ENCODE assay signal across 8 cellular contexts in genomic region chr13:98910501-98910951, GRCh38.
DNase-seq lines count a peak whose midpoint lies in the region; ATAC-seq, FAIRE-seq and TF ChIP-seq lines count a peak whose summit lies in the region.

No MANE protein-coding gene starts in this region.

- no peak for TF ChIP-seq CTCF in D721Med (IDR thresholded peaks at IDR 0.05; ENCODE audit: insufficient read depth, missing control alignments)

- peaks cover 22% of the 10 kb centered on the region for H3K36me3 Mint-ChIP-seq in activated T-cell treated with anti-CD3 and anti-CD28 coated beads, Interleukin-2, amount 50 U/mL, for 4 hours (ENCODE audit: insufficient read depth)

- peak overlapping the region; percentile 20 for H3K4me3 Mint-ChIP-seq in activated T-cell treated with anti-CD3 and anti-CD28 coated beads, Interleukin-2, amount 50 U/mL, for 4 hours

- no peak for FAIRE-seq in D721Med (lab: Jason Lieb, UNC)

- H3K9me3 Mint-ChIP-seq in activated T-cell treated with anti-CD3 and anti-CD28 coated beads, Interleukin-2, amount 50 U/mL, for 4 hours, result no peaks in the 10 kb centered on the region

- DNase-seq in AG08396 (ENCODE audit: low spot score), result peak; percentile 40
- DNase-seq in activated T-cell treated with anti-CD3 and anti-CD28 coated beads, Interleukin-2, amount 50 U/mL, for 4 hours, result peak; percentile 15
- peak; percentile 98 for DNase-seq in glomerular endothelial cell (ENCODE audit: extremely low read depth, low read depth, low spot score)
- peak; percentile 44 for DNase-seq in stimulated activated CD4-positive, alpha-beta T cell treated with anti-CD3 and anti-CD28 coated beads, Interleukin-15, amount 100 ng/mL, for 24 hours
- DNase-seq in D721Med (ENCODE audit: insufficient read length, low spot score), result no peak

- peak; percentile 63 for ATAC-seq in HG03457 (IDR thresholded peaks at IDR 0.05; ENCODE audit: unreplicated experiment)
- peak; percentile 83 to 85 for ATAC-seq in activated T-cell treated with anti-CD3 and anti-CD28 coated beads, Interleukin-2, amount 50 U/mL, for 4 hours
- no peak for ATAC-seq in HG03565 (IDR thresholded peaks at IDR 0.05; ENCODE audit: unreplicated experiment)
- no peak for ATAC-seq in HG03460 (IDR thresholded peaks at IDR 0.05; ENCODE audit: unreplicated experiment)

- no peaks in the 10 kb centered on the region for H3K27me3 Mint-ChIP-seq in activated T-cell treated with anti-CD3 and anti-CD28 coated beads, Interleukin-2, amount 50 U/mL, for 4 hours (ENCODE audit: low read depth)

- peaks cover 49% of the 10 kb centered on the region for H3K4me1 Mint-ChIP-seq in activated T-cell treated with anti-CD3 and anti-CD28 coated beads, Interleukin-2, amount 50 U/mL, for 4 hours (ENCODE audit: low read depth)

Comparison
In these comparisons a context has a peak if more than half of its experiments do, and no peak if none do; other contexts are left out.
1. ATAC-seq: peak in HG03457 (single experiment) and activated T-cell treated with anti-CD3 and anti-CD28 coated beads, Interleukin-2, amount 50 U/mL, for 4 hours (2 of 2); none in HG03565 (single experiment) and HG03460 (single experiment).